In the genomic region with DNA sequence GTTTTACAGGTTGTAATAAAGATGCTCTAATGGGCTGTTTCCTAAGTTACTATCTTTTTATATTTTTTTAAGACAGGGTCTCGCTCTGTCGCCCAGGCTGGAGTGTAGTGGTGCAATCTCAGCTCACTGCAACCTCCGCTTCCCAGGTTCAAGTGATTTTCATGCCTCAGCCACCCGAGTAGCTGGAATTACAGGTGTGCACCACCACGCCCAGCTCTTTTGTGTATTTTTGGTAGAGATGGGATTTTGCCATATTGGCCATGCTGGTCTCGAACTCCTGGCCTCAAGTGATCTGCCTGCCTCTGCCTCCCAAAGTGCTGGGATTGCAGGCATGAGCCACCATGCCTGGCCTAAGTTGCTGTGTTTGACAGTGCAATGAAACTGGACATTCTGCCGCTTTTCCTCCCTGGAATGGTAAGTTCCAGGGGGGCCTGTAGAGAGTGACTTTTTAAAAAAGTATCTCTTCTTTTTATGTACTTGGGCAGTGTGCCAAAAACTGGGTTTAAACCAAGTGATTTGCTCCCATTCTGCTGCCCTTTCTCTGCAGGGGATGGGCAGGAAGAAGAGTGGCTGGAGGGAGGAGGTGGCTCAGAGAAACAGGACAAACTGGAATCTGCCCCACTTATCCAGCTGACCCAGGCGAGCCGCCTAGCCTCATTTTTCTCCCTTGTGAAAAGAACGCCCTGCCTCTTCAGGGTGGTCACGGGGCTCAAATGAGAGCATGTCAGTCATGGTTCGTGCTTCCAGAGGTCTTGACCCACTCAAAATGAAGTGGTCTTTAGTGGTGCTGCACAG, we compare ENCODE assay signal across 9 cellular contexts. TPM values are rescaled to one million over a fixed set of nuclear protein-coding genes. Genes with fewer than 3 reads are reported as not detected.
DNase-seq lines count a peak whose midpoint lies in the region; ATAC-seq and TF ChIP-seq lines count a peak whose summit lies in the region.
"Had no signal": no experiment of that assay in that cellular context is flagged by ENCODE, and none has a peak within 500 bp of the region (broad histone marks: within the 10 kb centered on the region; RNA-seq: fewer than 3 reads in every experiment).

No MANE protein-coding gene starts in this region.

- WGBS in transverse colon (ENCODE audit: low coverage in 1 of 2), 2 donors = 66 to 89% methylated on average over 5 to 12 of the region's 12 CpGs
- WGBS in tibial nerve, 2 donors = 82 to 91% methylated on average over 12 of the region's 12 CpGs

- POLR2A ChIA-PET in T-cell (lab: Charles Lee) = interaction anchor here in 1 of 2 donors (0.6 kb wide), 1 partner anchor 61 kb away, joined by 3 read pairs; no protein-coding TSS in a partner anchor

- H3K36me3 Mint-ChIP-seq in T-cell = peaks cover 37% of the 10 kb centered on the region

- no peak for TF ChIP-seq CTCF in transverse colon (IDR thresholded peaks at IDR 0.05)
- no peak for TF ChIP-seq CTCF in tibial nerve (IDR thresholded peaks at IDR 0.05)
- TF ChIP-seq CTCF in gastrocnemius medialis (IDR thresholded peaks at IDR 0.05 in 4 of 5, conservative IDR thresholded peaks at IDR 0.05 in 1 of 5) = no peak

- TF ChIP-seq EP300 in transverse colon (IDR thresholded peaks at IDR 0.05; ENCODE audit: low read depth) = no peak
- TF ChIP-seq EP300 in tibial nerve (IDR thresholded peaks at IDR 0.05) = no peak

- H3K9me3 Mint-ChIP-seq in T-cell = no peaks in the 10 kb centered on the region

- H3K36me3 ChIP-seq in transverse colon = peaks cover 0 to 7% (median 0%) of the 10 kb centered on the region in 4 donors
- H3K36me3 ChIP-seq in tibial nerve = peaks cover 0 to 14% (median 0%) of the 10 kb centered on the region in 3 donors
- peaks cover 0 to 12% of the 10 kb centered on the region in 2 donors for H3K36me3 ChIP-seq in gastrocnemius medialis

- H3K4me1 ChIP-seq in transverse colon = peaks cover 3 to 39% (median 25%) of the 10 kb centered on the region in 4 donors
- H3K4me1 ChIP-seq in tibial nerve = peaks cover 0 to 33% (median 4%) of the 10 kb centered on the region in 4 donors
- H3K4me1 ChIP-seq in gastrocnemius medialis = peaks cover 10 to 13% of the 10 kb centered on the region in 2 donors

- H3K27ac Mint-ChIP-seq in T-cell = no peak overlapping the region

- peak; percentile 50 for DNase-seq in activated effector memory CD4-positive, alpha-beta T cell treated with anti-CD3 and anti-CD28 coated beads, Interleukin-2, amount 50 U/mL, for 16 hours
- no peak for DNase-seq in activated effector memory CD4-positive, alpha-beta T cell treated with Interleukin-2 at 50 U/mL for 16 hours
- DNase-seq in T-cell = no peak
- peak; percentile 59 for DNase-seq in iPS-NIHi11 (ENCODE audit: low spot score)
- peak; percentile 60 for DNase-seq in transverse colon
- DNase-seq in tibial nerve (ENCODE audit: low spot score in 2 of 2) = no peak
- DNase-seq in activated CD4-positive, CD25-positive, alpha-beta regulatory T cell treated with anti-CD3 and anti-CD28 coated beads, Interleukin-2, amount 50 U/mL, for 72 hours = no peak
- DNase-seq in gastrocnemius medialis = no peak
- DNase-seq: NCI-H1092 had no signal

- peak overlapping the region; percentile 86 to 92 (median 89) for H3K27ac ChIP-seq in transverse colon
- peak overlapping the region in 1 of 4 donors; percentile 1 for H3K27ac ChIP-seq in tibial nerve
- H3K27ac ChIP-seq in gastrocnemius medialis = peak overlapping the region in 1 of 4 donors; percentile 18

- no peaks in the 10 kb centered on the region for H3K27me3 Mint-ChIP-seq in T-cell

- H3K27me3 ChIP-seq in transverse colon = no peaks in the 10 kb centered on the region
- H3K27me3 ChIP-seq in tibial nerve = no peaks in the 10 kb centered on the region
- H3K27me3 ChIP-seq in gastrocnemius medialis = no peaks in the 10 kb centered on the region

- in situ Hi-C loops in transverse colon (cut with MboI; ENCODE audit: low pct_ligation_motif_present in 1 of 4, low pct_unique_long_range_greater_than_20kb in 1 of 4, low sequenced_read_pairs in 3 of 4) = no loop called here
- in situ Hi-C loops in gastrocnemius medialis (cut with MboI; ENCODE audit: low sequenced_read_pairs in 4 of 4) = no loop called here

- peak overlapping the region; percentile 85 to 91 (median 87) for H3K4me3 Mint-ChIP-seq in T-cell

- H3K4me3 ChIP-seq in transverse colon (peak overlapping the region in 3 of 4 donors; percentile 79 to 94 (median 90)), tibial nerve (no peak overlapping the region), gastrocnemius medialis (no peak overlapping the region)

- intact Hi-C loops in transverse colon (cut with DNase I; ENCODE audit: low total_unique reads) = no loop called here
- intact Hi-C loops in gastrocnemius medialis (cut with DNase I; ENCODE audit: low total_unique reads) = loop anchor here (2.0 kb wide), 1 partner anchor 19 kb away; the partner anchor contains the start of gene RSPH1

- ATAC-seq in T-cell (replicated peaks in 1 of 4) = no peak
- no peak for ATAC-seq in gastrocnemius medialis

- CTCF ChIA-PET in T-cell (lab: Charles Lee) = no interaction called here

- TF ChIP-seq POLR2A in transverse colon (IDR thresholded peaks at IDR 0.05) (no peak), tibial nerve (IDR thresholded peaks at IDR 0.05) (no peak), gastrocnemius medialis (IDR thresholded peaks at IDR 0.05) (no peak)

- H3K4me1 Mint-ChIP-seq in T-cell = peaks cover 36 to 49% (median 49%) of the 10 kb centered on the region in 3 donors

- H3K9me3 ChIP-seq in transverse colon (no peaks in the 10 kb centered on the region), tibial nerve (no peaks in the 10 kb centered on the region), gastrocnemius medialis (no peaks in the 10 kb centered on the region)

RNA-seq across cellular contexts. Expression of gene SLC37A1, which starts 2.3 kb away (rescaled TPM):
- total RNA-seq in T-cell = 10 to 100 TPM; 18.7 to 26.3 (median 22.6) TPM
- total RNA-seq in transverse colon = 100 to 1,000 TPM in 3 of 4 donors, 10 to 100 TPM in 1; 80.8 to 139 (median 117) TPM
- total RNA-seq in tibial nerve = 1 to 10 TPM; 4.4 to 6.7 (median 5.0) TPM
- 10 to 100 TPM in 2 of 4 donors, 1 to 10 TPM in 2; 8.3 to 16.1 (median 12.4) TPM for total RNA-seq in gastrocnemius medialis

RNA-seq across cellular contexts. Expression of gene RSPH1, which starts 19.9 kb away (rescaled TPM):
- total RNA-seq in T-cell = under 1 TPM in 2 of 5 donors, not detected in 3; 0.12 to 0.20 TPM
- 1 to 10 TPM in 3 of 4 donors, under 1 TPM in 1; 0.80 to 10.0 (median 8.0) TPM for total RNA-seq in transverse colon
- 1 to 10 TPM in 1 of 4 donors, under 1 TPM in 1, not detected in 2; 0.21 to 1.7 TPM for total RNA-seq in tibial nerve
- under 1 TPM in 1 of 4 donors, not detected in 3; 0.29 TPM for total RNA-seq in gastrocnemius medialis

Comparison
In these comparisons a context has a peak if more than half of its experiments do, and no peak if none do; other contexts are left out.
1. DNase-seq: peak in activated effector memory CD4-positive, alpha-beta T cell treated with anti-CD3 and anti-CD28 coated beads, Interleukin-2, amount 50 U/mL, for 16 hours (single experiment), iPS-NIHi11 (single experiment) and transverse colon (single experiment); none in activated effector memory CD4-positive, alpha-beta T cell treated with Interleukin-2 at 50 U/mL for 16 hours (single experiment), T-cell (0 of 34), tibial nerve (0 of 2), activated CD4-positive, CD25-positive, alpha-beta regulatory T cell treated with anti-CD3 and anti-CD28 coated beads, Interleukin-2, amount 50 U/mL, for 72 hours (single experiment) and gastrocnemius medialis (0 of 2).
2. H3K4me3 ChIP-seq: peak in transverse colon (3 of 4); none in tibial nerve (0 of 4) and gastrocnemius medialis (0 of 4).